In the genomic region with DNA sequence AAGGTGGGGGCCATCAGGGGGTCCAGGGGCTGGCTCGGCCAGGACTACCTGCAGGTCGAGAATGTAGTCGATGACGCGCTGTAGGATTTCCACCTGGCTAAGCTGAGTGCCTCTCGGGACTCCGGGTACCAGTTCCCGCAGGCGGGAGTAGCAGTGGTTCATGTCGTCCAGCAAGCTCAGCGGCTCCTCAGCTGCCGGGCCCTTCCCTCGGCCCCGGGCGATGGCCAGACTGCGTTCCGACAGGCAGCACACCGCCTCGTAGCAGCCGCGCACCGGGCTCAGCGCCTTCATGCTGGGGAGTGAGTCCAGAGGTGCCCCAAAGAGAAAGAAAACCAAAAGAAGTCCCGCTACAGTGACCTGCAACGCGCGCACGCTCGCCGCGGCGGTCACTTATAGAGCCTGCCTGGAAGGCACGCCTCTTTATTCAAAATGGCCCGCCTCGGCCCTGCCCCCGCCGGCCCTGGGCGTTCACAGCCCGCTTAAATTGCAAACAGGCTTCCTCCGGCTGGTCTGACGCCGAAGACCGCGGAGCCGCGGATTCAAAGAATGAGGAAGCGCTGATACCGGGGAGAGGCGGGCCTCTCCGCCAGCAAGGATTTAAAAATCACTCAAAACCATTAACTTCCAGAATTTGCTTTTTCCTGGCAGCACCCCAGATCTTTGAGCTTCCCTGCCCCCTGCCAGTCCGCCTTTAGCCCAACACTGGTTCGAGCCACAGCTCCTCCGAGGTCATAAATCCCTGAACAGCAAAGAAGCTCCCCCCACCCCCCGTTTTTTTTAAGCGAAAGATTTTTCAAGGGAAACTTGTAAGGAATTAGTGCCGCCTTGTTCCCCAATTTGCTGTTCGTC, we compare ENCODE assay signal across 1 cellular context.
TF ChIP-seq lines count a peak whose summit lies in the region.

A gene with protein sequence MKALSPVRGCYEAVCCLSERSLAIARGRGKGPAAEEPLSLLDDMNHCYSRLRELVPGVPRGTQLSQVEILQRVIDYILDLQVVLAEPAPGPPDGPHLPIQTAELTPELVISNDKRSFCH (minus strand): TSS at position 366 of the 849 bp plus-strand sequence. CDS start 75 bp downstream, at position 291.

TF ChIP-seq in WTC11, 78 proteins besides CTCF, POLR2A, EP300 and RAD21 (continued from another document and continues in another):
- TF ChIP-seq CDX4 (CRISPR knock-in tag; IDR thresholded peaks at IDR 0.05; ENCODE audit: borderline replicate concordance): no peak
- peak; percentile 81; the same call in 1 of the 2 replicates for TF ChIP-seq TEAD1 (CRISPR knock-in tag; IDR thresholded peaks at IDR 0.05)
- no peak for TF ChIP-seq NR1H2 (CRISPR knock-in tag; IDR thresholded peaks at IDR 0.05)
- TF ChIP-seq NFATC4 (CRISPR knock-in tag; IDR thresholded peaks at IDR 0.05): no peak
- TF ChIP-seq, protein P1, sequence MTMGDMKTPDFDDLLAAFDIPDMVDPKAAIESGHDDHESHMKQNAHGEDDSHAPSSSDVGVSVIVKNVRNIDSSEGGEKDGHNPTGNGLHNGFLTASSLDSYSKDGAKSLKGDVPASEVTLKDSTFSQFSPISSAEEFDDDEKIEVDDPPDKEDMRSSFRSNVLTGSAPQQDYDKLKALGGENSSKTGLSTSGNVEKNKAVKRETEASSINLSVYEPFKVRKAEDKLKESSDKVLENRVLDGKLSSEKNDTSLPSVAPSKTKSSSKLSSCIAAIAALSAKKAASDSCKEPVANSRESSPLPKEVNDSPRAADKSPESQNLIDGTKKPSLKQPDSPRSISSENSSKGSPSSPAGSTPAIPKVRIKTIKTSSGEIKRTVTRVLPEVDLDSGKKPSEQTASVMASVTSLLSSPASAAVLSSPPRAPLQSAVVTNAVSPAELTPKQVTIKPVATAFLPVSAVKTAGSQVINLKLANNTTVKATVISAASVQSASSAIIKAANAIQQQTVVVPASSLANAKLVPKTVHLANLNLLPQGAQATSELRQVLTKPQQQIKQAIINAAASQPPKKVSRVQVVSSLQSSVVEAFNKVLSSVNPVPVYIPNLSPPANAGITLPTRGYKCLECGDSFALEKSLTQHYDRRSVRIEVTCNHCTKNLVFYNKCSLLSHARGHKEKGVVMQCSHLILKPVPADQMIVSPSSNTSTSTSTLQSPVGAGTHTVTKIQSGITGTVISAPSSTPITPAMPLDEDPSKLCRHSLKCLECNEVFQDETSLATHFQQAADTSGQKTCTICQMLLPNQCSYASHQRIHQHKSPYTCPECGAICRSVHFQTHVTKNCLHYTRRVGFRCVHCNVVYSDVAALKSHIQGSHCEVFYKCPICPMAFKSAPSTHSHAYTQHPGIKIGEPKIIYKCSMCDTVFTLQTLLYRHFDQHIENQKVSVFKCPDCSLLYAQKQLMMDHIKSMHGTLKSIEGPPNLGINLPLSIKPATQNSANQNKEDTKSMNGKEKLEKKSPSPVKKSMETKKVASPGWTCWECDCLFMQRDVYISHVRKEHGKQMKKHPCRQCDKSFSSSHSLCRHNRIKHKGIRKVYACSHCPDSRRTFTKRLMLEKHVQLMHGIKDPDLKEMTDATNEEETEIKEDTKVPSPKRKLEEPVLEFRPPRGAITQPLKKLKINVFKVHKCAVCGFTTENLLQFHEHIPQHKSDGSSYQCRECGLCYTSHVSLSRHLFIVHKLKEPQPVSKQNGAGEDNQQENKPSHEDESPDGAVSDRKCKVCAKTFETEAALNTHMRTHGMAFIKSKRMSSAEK (CRISPR knock-in tag; IDR thresholded peaks at IDR 0.05; ENCODE audit: borderline replicate concordance): no peak
- TF ChIP-seq, protein P2, sequence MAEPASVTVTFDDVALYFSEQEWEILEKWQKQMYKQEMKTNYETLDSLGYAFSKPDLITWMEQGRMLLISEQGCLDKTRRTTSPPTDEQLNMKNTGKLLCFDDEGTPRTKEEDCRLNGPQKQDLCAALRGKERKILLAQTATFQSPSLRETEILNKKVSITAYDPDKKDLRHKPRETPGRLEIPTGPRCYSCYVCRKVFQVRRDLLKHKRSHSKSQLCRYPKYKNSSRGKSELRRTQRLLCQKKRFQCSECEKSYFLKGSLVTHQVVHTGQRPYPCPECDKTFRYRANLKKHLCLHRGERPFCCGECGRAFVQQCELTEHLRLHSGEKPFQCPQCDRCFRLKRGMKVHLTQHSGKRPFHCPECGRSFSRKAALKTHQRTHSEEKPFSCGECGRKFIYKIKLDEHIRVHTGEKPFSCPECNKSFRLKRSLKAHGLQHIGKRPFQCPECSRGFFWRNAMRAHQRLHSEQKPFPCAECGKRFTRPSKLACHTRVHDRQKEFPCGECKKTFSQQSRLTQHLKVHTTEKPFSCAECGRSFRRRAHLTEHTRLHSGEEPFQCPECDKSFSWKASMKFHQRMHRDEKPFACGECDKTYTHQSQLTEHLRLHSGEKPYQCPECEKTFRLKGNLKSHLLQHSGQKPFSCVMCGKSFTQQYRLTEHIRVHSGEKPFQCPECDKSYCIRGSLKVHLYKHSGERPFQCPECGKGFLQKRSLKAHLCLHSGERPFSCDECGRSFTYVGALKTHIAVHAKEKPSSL (CRISPR knock-in tag; conservative IDR thresholded peaks at IDR 0.05): no peak; the same call in 1 of the 2 replicates
- TF ChIP-seq NFE2L1 (CRISPR knock-in tag; IDR thresholded peaks at IDR 0.05): no peak; the same call in 1 of the 2 replicates
- TF ChIP-seq, protein P3, sequence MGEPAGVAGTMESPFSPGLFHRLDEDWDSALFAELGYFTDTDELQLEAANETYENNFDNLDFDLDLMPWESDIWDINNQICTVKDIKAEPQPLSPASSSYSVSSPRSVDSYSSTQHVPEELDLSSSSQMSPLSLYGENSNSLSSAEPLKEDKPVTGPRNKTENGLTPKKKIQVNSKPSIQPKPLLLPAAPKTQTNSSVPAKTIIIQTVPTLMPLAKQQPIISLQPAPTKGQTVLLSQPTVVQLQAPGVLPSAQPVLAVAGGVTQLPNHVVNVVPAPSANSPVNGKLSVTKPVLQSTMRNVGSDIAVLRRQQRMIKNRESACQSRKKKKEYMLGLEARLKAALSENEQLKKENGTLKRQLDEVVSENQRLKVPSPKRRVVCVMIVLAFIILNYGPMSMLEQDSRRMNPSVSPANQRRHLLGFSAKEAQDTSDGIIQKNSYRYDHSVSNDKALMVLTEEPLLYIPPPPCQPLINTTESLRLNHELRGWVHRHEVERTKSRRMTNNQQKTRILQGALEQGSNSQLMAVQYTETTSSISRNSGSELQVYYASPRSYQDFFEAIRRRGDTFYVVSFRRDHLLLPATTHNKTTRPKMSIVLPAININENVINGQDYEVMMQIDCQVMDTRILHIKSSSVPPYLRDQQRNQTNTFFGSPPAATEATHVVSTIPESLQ (CRISPR knock-in tag; IDR thresholded peaks at IDR 0.05): no peak
- TF ChIP-seq, protein P4, sequence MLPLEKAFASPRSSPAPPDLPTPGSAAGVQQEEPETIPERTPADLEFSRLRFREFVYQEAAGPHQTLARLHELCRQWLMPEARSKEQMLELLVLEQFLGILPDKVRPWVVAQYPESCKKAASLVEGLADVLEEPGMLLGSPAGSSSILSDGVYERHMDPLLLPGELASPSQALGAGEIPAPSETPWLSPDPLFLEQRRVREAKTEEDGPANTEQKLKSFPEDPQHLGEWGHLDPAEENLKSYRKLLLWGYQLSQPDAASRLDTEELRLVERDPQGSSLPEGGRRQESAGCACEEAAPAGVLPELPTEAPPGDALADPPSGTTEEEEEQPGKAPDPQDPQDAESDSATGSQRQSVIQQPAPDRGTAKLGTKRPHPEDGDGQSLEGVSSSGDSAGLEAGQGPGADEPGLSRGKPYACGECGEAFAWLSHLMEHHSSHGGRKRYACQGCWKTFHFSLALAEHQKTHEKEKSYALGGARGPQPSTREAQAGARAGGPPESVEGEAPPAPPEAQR (CRISPR knock-in tag; IDR thresholded peaks at IDR 0.05): no peak
- no peak for TF ChIP-seq HMGXB4 (CRISPR knock-in tag; IDR thresholded peaks at IDR 0.05)
- no peak for TF ChIP-seq ZNF423 (CRISPR knock-in tag; IDR thresholded peaks at IDR 0.05)
- no peak for TF ChIP-seq STAT6 (CRISPR knock-in tag; conservative IDR thresholded peaks at IDR 0.05; ENCODE audit: low read depth)
- TF ChIP-seq NR3C1 (CRISPR knock-in tag; conservative IDR thresholded peaks at IDR 0.05; ENCODE audit: low read depth): no peak
- no peak; the same call in 1 of the 2 replicates for TF ChIP-seq FOXP1 (CRISPR knock-in tag; IDR thresholded peaks at IDR 0.05; ENCODE audit: borderline replicate concordance)
- TF ChIP-seq ETV6 (CRISPR knock-in tag; IDR thresholded peaks at IDR 0.05): peak; percentile 83
- no peak for TF ChIP-seq CREB1 (CRISPR knock-in tag; IDR thresholded peaks at IDR 0.05)
- no peak for TF ChIP-seq EMX1 (CRISPR knock-in tag; IDR thresholded peaks at IDR 0.05)
- peak; percentile 45; the same call in 1 of the 2 replicates for TF ChIP-seq FOXK1 (CRISPR knock-in tag; IDR thresholded peaks at IDR 0.05)
- peak; percentile 84 for TF ChIP-seq SP1 (CRISPR knock-in tag; conservative IDR thresholded peaks at IDR 0.05)
- no peak for TF ChIP-seq TCF7 (CRISPR knock-in tag; IDR thresholded peaks at IDR 0.05; ENCODE audit: low read depth)
- no peak for TF ChIP-seq RELA (CRISPR knock-in tag; IDR thresholded peaks at IDR 0.05; ENCODE audit: borderline replicate concordance)
- TF ChIP-seq ATF1 (CRISPR knock-in tag; IDR thresholded peaks at IDR 0.05): no peak; the same call in 1 of the 2 replicates
- no peak for TF ChIP-seq OVOL2 (CRISPR knock-in tag; IDR thresholded peaks at IDR 0.05; ENCODE audit: borderline replicate concordance)
- TF ChIP-seq, protein P5, sequence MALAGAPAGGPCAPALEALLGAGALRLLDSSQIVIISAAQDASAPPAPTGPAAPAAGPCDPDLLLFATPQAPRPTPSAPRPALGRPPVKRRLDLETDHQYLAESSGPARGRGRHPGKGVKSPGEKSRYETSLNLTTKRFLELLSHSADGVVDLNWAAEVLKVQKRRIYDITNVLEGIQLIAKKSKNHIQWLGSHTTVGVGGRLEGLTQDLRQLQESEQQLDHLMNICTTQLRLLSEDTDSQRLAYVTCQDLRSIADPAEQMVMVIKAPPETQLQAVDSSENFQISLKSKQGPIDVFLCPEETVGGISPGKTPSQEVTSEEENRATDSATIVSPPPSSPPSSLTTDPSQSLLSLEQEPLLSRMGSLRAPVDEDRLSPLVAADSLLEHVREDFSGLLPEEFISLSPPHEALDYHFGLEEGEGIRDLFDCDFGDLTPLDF (CRISPR knock-in tag; IDR thresholded peaks at IDR 0.05): no peak; the same call in 1 of the 2 replicates
- TF ChIP-seq, protein P6, sequence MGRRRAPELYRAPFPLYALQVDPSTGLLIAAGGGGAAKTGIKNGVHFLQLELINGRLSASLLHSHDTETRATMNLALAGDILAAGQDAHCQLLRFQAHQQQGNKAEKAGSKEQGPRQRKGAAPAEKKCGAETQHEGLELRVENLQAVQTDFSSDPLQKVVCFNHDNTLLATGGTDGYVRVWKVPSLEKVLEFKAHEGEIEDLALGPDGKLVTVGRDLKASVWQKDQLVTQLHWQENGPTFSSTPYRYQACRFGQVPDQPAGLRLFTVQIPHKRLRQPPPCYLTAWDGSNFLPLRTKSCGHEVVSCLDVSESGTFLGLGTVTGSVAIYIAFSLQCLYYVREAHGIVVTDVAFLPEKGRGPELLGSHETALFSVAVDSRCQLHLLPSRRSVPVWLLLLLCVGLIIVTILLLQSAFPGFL (CRISPR knock-in tag; IDR thresholded peaks at IDR 0.05; ENCODE audit: borderline replicate concordance): no peak
- peak; percentile 97 for TF ChIP-seq ZNF232 (CRISPR knock-in tag; IDR thresholded peaks at IDR 0.05)
- TF ChIP-seq NR2C2 (CRISPR knock-in tag; IDR thresholded peaks at IDR 0.05): no peak
- TF ChIP-seq, protein P7, sequence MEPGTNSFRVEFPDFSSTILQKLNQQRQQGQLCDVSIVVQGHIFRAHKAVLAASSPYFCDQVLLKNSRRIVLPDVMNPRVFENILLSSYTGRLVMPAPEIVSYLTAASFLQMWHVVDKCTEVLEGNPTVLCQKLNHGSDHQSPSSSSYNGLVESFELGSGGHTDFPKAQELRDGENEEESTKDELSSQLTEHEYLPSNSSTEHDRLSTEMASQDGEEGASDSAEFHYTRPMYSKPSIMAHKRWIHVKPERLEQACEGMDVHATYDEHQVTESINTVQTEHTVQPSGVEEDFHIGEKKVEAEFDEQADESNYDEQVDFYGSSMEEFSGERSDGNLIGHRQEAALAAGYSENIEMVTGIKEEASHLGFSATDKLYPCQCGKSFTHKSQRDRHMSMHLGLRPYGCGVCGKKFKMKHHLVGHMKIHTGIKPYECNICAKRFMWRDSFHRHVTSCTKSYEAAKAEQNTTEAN (CRISPR knock-in tag; IDR thresholded peaks at IDR 0.05): 0 out of 2 replicates have a peak, but pooled peaks have one; percentile 60
- peak; percentile 52; the same call in 1 of the 2 replicates for TF ChIP-seq ZNF317 (CRISPR knock-in tag; IDR thresholded peaks at IDR 0.05; ENCODE audit: borderline replicate concordance, low read depth)
